ENCODE assay signal across 13 cellular contexts in genomic region chr1:29749546-29749945, GRCh38.
"Had no signal": no experiment of that assay in that cellular context is flagged by ENCODE, and none has a peak within 500 bp of the region (broad histone marks: within the 10 kb centered on the region; RNA-seq: fewer than 3 reads in every experiment).

No MANE protein-coding gene starts in this region.

- H3K27me3 ChIP-seq: foreskin keratinocyte, ovary, uterus had no signal

- H3K27ac ChIP-seq: foreskin keratinocyte, ovary, thoracic aorta, transverse colon, uterus had no signal

- H3K36me3 ChIP-seq: ovary, thoracic aorta, transverse colon, uterus had no signal

- H3K4me3 ChIP-seq: mucosa of descending colon, ovary, smooth muscle cell, thoracic aorta, transverse colon, uterus had no signal

- H3K4me1 ChIP-seq: foreskin keratinocyte, transverse colon, uterus had no signal

- H3K9me3 ChIP-seq: mucosa of descending colon, ovary, thoracic aorta, transverse colon, uterus had no signal

- DNase-seq: erythroblast; foreskin keratinocyte; kidney; left colon; mammary epithelial cell; mucosa of descending colon; ovary; right cardiac atrium; stimulated activated CD4-positive, alpha-beta T cell treated with anti-CD3 and anti-CD28 coated beads, Interleukin-4, amount 100 ng/mL, for 24 hours; transverse colon; uterus had no signal
